34 cellular contexts compared by ENCODE assay signal in the genomic region with DNA sequence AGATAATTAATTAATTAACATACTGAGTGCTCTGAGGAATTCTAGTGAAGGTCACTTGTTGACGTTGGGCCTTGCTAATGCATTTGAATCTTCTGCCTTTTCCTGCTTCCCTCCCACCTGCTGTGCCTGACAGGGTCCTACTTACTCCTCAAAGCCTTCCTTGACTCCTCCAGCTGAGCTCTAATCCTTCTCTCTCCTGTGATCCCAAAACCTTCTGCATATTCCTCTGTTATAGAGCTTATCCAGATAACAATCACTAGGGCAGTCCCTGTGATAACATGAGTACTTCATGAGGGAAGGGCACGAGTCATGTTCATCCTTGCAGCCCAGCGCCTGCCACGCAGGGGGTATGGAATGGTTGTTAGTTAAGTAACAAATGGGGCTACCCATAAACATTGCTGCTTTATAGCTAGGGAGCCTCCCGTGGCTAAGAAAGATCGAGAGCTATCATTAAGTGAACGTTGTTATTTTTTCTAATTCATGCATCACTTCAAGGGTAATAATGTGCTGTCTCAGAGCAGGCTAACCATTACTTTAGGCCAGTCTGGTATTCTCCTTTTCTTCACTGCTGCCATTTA. TPM values are rescaled to one million over a fixed set of nuclear protein-coding genes. Genes with fewer than 3 reads are reported as not detected.
A peak's percentile ranks its signal among the peaks of the same experiment; 100 is the strongest.
DNase-seq lines count a peak whose midpoint lies in the region; ATAC-seq and TF ChIP-seq lines count a peak whose summit lies in the region.
"Had no signal": no experiment of that assay in that cellular context is flagged by ENCODE, and none has a peak within 500 bp of the region (broad histone marks: within the 10 kb centered on the region; RNA-seq: fewer than 3 reads in every experiment).

No MANE protein-coding gene starts in this region.

- H3K18ac ChIP-seq in IMR-90 (ENCODE audit: low read depth, low read length) = no peak overlapping the region

- H3K9ac ChIP-seq in IMR-90 (ENCODE audit: low read depth, low read length) = no peak overlapping the region

- H3K4me3 ChIP-seq in IMR-90 (ENCODE audit: insufficient read depth, low read depth, low read length) (no peak overlapping the region), suprapubic skin (no peak overlapping the region), stomach (no peak overlapping the region), Caco-2 (ENCODE audit: low read depth, low read length) (no peak overlapping the region)
- H3K4me3 ChIP-seq: A549, mucosa of descending colon, ovary, upper lobe of left lung had no signal

- H3K27me3 Mint-ChIP-seq in Caco-2 (ENCODE audit: insufficient read depth, unreplicated experiment) = no peaks in the 10 kb centered on the region
- H3K27me3 Mint-ChIP-seq: activated naive CD8-positive, alpha-beta T cell treated with anti-CD3 and anti-CD28 coated beads for 36 hours had no signal

- H3K4me3 Mint-ChIP-seq in Caco-2 (ENCODE audit: unreplicated experiment) = no peak overlapping the region
- H3K4me3 Mint-ChIP-seq: activated B cell treated with CpG ODN at 0.5 μM for 24 hours; activated CD8-positive, alpha-beta memory T cell treated with anti-CD3 and anti-CD28 coated beads, Interleukin-2, amount 10 ng/mL, durations not matched to agents 7 days and 5 days; activated naive CD8-positive, alpha-beta T cell treated with anti-CD3 and anti-CD28 coated beads for 36 hours; activated T-cell treated with anti-CD3 and anti-CD28 coated beads, Interleukin-2, amount 50 U/mL, for 4 hours; CD4-positive, alpha-beta memory T cell; natural killer cell treated with Interleukin-12 subunit alpha and Interleukin-12 subunit beta and Interleukin-15 and Interleukin-18, amount 100 ng/mL, for 72 hours; stimulated activated memory B cell treated with anti-CD40 and anti-IgM and Interleukin-4, amounts not matched to agents 10 μg/mL and 1 μg/mL and 100 μg/mL, for 72 hours had no signal

- H3K56ac ChIP-seq in IMR-90 (ENCODE audit: extremely low read depth, insufficient read depth, low read length) = no peak overlapping the region

- H3K14ac ChIP-seq in IMR-90 (replicated peaks; ENCODE audit: low read depth, low read length) = 0 out of 2 replicates have a peak overlapping the region, but pooled peaks have one; percentile 44

- intact Hi-C loops in IMR-90 (cut with micrococcal nuclease) = no loop called here
- intact Hi-C loops in stomach (cut with DNase I; ENCODE audit: low total_unique reads) = no loop called here
- intact Hi-C loops in Caco-2 (cut with micrococcal nuclease; ENCODE audit: unreplicated experiment) = no loop called here

- H3K9me1 ChIP-seq in IMR-90 (ENCODE audit: insufficient read depth, low read length) = peaks cover 2% of the 10 kb centered on the region; the same call in 1 of the 2 replicates

- H3K4ac ChIP-seq in IMR-90 (ENCODE audit: low read depth, low read length) = no peak overlapping the region

- H2AK5ac ChIP-seq in IMR-90 (ENCODE audit: low read depth, low read length) = peak overlapping the region; percentile 56

- H3K4me1 ChIP-seq in IMR-90 (ENCODE audit: control insufficient read depth, insufficient read depth, low read length) = peaks cover 5% of the 10 kb centered on the region
- no peaks in the 10 kb centered on the region for H3K4me1 ChIP-seq in suprapubic skin
- H3K4me1 ChIP-seq in stomach = peaks cover 0 to 11% (median 5%) of the 10 kb centered on the region in 4 donors
- H3K4me1 ChIP-seq in Caco-2 = peaks cover 4% of the 10 kb centered on the region; the same call in 1 of the 2 replicates
- H3K4me1 ChIP-seq: A549 had no signal

- DNase-seq in DMS79 treated with DMSO at 0.1 percent for 48 hours (lab: John Stamatoyannopoulos, UW) (peak; percentile 49), IMR-90 (peak; percentile 33), NCI-H748 (lab: John Stamatoyannopoulos, UW; ENCODE audit: unreplicated experiment) (peak; percentile 62), iPS-NIHi7 (ENCODE audit: extremely low spot score) (peak; percentile 33), suprapubic skin (ENCODE audit: low spot score in 2 of 2) (no peak), stomach (no peak), Caco-2 (no peak), GM03348 (ENCODE audit: low spot score) (no peak)
- DNase-seq: activated B cell treated with CpG ODN at 0.5 μM for 24 hours; activated CD4-positive, alpha-beta T cell treated with anti-CD3 and anti-CD28 coated beads, Interleukin-2, amount 50 U/mL, for 1 hour; activated CD8-positive, alpha-beta memory T cell treated with anti-CD3 and anti-CD28 coated beads, Interleukin-2, amount 10 ng/mL, durations not matched to agents 7 days and 5 days; activated gamma-delta T cell; activated naive CD8-positive, alpha-beta T cell treated with anti-CD3 and anti-CD28 coated beads for 36 hours; activated T-cell treated with anti-CD3 and anti-CD28 coated beads, Interleukin-2, amount 50 U/mL, for 4 hours; AML-193; aorta; CD4-positive, alpha-beta memory T cell; DMS 273 treated with DMSO at 0.1 percent for 48 hours; GDM1; hypothalamus; left colon; mucosa of descending colon; NCI-H1092; NCI-H1930; NCI-H226; NCI-H526 treated with DMSO at 0.1 percent for 48 hours; ovary; retina; SIG-M5; substantia nigra; upper lobe of left lung had no signal

- in situ Hi-C loops in IMR-90 (cut with MboI; ENCODE audit: low sequenced_read_pairs) = no loop called here

- TF ChIP-seq EP300 in suprapubic skin (IDR thresholded peaks at IDR 0.05) (no peak), stomach (IDR thresholded peaks at IDR 0.05) (no peak)

- H3K79me1 ChIP-seq in IMR-90 (ENCODE audit: low read depth in 1 of 2, low read length in 2 of 2) = no peaks in the 10 kb centered on the region

- TF ChIP-seq CTCF in IMR-90 (conservative IDR thresholded peaks at IDR 0.05; ENCODE audit: low read depth, low read length) (no peak), suprapubic skin (IDR thresholded peaks at IDR 0.05) (no peak), stomach (IDR thresholded peaks at IDR 0.05) (no peak), Caco-2 (IDR thresholded peaks at IDR 0.05; ENCODE audit: insufficient read depth in 1 of 2, low read depth in 1 of 2, low read length in 1 of 2, severe bottlenecking in 1 of 2, unreplicated experiment in 1 of 2) (no peak)

- H3K4me2 ChIP-seq in IMR-90 (ENCODE audit: low read depth, low read length) = no peak overlapping the region
- H3K4me2 ChIP-seq: A549 had no signal

- no peak overlapping the region for H2BK5ac ChIP-seq in IMR-90 (ENCODE audit: low read depth, low read length, poor library complexity, severe bottlenecking)

- H3K9me3 ChIP-seq in IMR-90 (ENCODE audit: control insufficient read depth, insufficient read depth, low read length) = no peaks in the 10 kb centered on the region
- H3K9me3 ChIP-seq in suprapubic skin = no peaks in the 10 kb centered on the region
- no peaks in the 10 kb centered on the region for H3K9me3 ChIP-seq in stomach
- no peaks in the 10 kb centered on the region for H3K9me3 ChIP-seq in Caco-2
- H3K9me3 ChIP-seq: A549, mucosa of descending colon, ovary, upper lobe of left lung had no signal

- no peak overlapping the region for H2AFZ ChIP-seq in IMR-90 (replicated peaks; ENCODE audit: low read length, poor library complexity)

- TF ChIP-seq RAD21 in IMR-90 (IDR thresholded peaks at IDR 0.05; ENCODE audit: low read length) = no peak

- H3K36me3 Mint-ChIP-seq in Caco-2 (ENCODE audit: insufficient read depth, unreplicated experiment) = no peaks in the 10 kb centered on the region
- H3K36me3 Mint-ChIP-seq: activated CD8-positive, alpha-beta memory T cell treated with anti-CD3 and anti-CD28 coated beads, Interleukin-2, amount 10 ng/mL, durations not matched to agents 7 days and 5 days; activated naive CD8-positive, alpha-beta T cell treated with anti-CD3 and anti-CD28 coated beads for 36 hours; CD4-positive, alpha-beta memory T cell; natural killer cell treated with Interleukin-12 subunit alpha and Interleukin-12 subunit beta and Interleukin-15 and Interleukin-18, amount 100 ng/mL, for 72 hours; stimulated activated memory B cell treated with anti-CD40 and anti-IgM and Interleukin-4, amounts not matched to agents 10 μg/mL and 1 μg/mL and 100 μg/mL, for 72 hours had no signal

- H3K23ac ChIP-seq in IMR-90 (ENCODE audit: low read depth, low read length) = no peak overlapping the region

- no peak overlapping the region for H3K27ac Mint-ChIP-seq in Caco-2 (ENCODE audit: unreplicated experiment)
- H3K27ac Mint-ChIP-seq: activated B cell treated with CpG ODN at 0.5 μM for 24 hours; activated CD8-positive, alpha-beta memory T cell treated with anti-CD3 and anti-CD28 coated beads, Interleukin-2, amount 10 ng/mL, durations not matched to agents 7 days and 5 days; activated naive CD8-positive, alpha-beta T cell treated with anti-CD3 and anti-CD28 coated beads for 36 hours; CD4-positive, alpha-beta memory T cell; natural killer cell treated with Interleukin-12 subunit alpha and Interleukin-12 subunit beta and Interleukin-15 and Interleukin-18, amount 100 ng/mL, for 72 hours; stimulated activated memory B cell treated with anti-CD40 and anti-IgM and Interleukin-4, amounts not matched to agents 10 μg/mL and 1 μg/mL and 100 μg/mL, for 72 hours had no signal

- peak overlapping the region; percentile 42; the same call in 1 of the 2 replicates for H4K91ac ChIP-seq in IMR-90 (ENCODE audit: insufficient read depth, low read depth, low read length)

- H3K4me1 Mint-ChIP-seq in Caco-2 (ENCODE audit: low read depth, unreplicated experiment) = peaks cover 8% of the 10 kb centered on the region
- H3K4me1 Mint-ChIP-seq: activated B cell treated with CpG ODN at 0.5 μM for 24 hours; activated CD8-positive, alpha-beta memory T cell treated with anti-CD3 and anti-CD28 coated beads, Interleukin-2, amount 10 ng/mL, durations not matched to agents 7 days and 5 days; activated naive CD8-positive, alpha-beta T cell treated with anti-CD3 and anti-CD28 coated beads for 36 hours; CD4-positive, alpha-beta memory T cell; stimulated activated memory B cell treated with anti-CD40 and anti-IgM and Interleukin-4, amounts not matched to agents 10 μg/mL and 1 μg/mL and 100 μg/mL, for 72 hours had no signal

- H3K27ac ChIP-seq in IMR-90 (ENCODE audit: insufficient read depth, low read length) (no peak overlapping the region), suprapubic skin (no peak overlapping the region), stomach (no peak overlapping the region)
- H3K27ac ChIP-seq: A549, ovary, upper lobe of left lung had no signal

- no TSS peak for BruUV-seq in IMR-90 (replicated peaks; lab: Mats Ljungman, UMichigan)
- no TSS peak for BruUV-seq in Caco-2 (replicated peaks; lab: Mats Ljungman, UMichigan)

- WGBS in IMR-90 (ENCODE audit: extremely low coverage in 2 of 2, insufficient read length in 1 of 2), 2 experiments = 76% methylated on average over 4 of the region's 7 CpGs; no CpG with 5 or more reads in 1 of the 2 experiments
- 84% methylated on average over 7 of the region's 7 CpGs for WGBS in suprapubic skin
- WGBS in stomach, 5 donors = 86 to 93% (median 90%) methylated on average over 7 of the region's 7 CpGs

- CTCF ChIA-PET in IMR-90 (lab: Yijun Ruan, JAX) (interaction anchor here (0.6 to 1.3 kb wide), 2 partner anchors 14 to 88 kb away, joined by 3 read pairs; no protein-coding TSS in a partner anchor), Caco-2 (lab: Charles Lee) (interaction anchor here (1.0 kb wide), 1 partner anchor 88 kb away, joined by 3 read pairs; no protein-coding TSS in a partner anchor)

- H2AK9ac ChIP-seq in IMR-90 (replicated peaks; ENCODE audit: low read depth, low read length, poor library complexity) = peak overlapping the region; percentile 33

- dilution Hi-C loops in IMR-90 (cut with HindIII; ENCODE audit: low sequenced_read_pairs, unreplicated experiment) = no loop called here

- ATAC-seq in IMR-90 (ENCODE audit: low read depth) = no peak
- ATAC-seq: A549; activated CD8-positive, alpha-beta memory T cell treated with anti-CD3 and anti-CD28 coated beads, Interleukin-2, amount 10 ng/mL, durations not matched to agents 7 days and 5 days; activated T-cell treated with anti-CD3 and anti-CD28 coated beads, Interleukin-2, amount 50 U/mL, for 4 hours; left colon; mucosa of descending colon; natural killer cell treated with Interleukin-12 subunit alpha and Interleukin-12 subunit beta and Interleukin-15 and Interleukin-18, amount 100 ng/mL, for 72 hours; stimulated activated memory B cell treated with anti-CD40 and anti-IgM and Interleukin-4, amounts not matched to agents 10 μg/mL and 1 μg/mL and 100 μg/mL, for 72 hours had no signal

- H4K8ac ChIP-seq in IMR-90 (ENCODE audit: low read depth in 2 of 2, low read length in 2 of 2) = no peak overlapping the region

- POLR2A ChIA-PET in IMR-90 (lab: Charles Lee; ENCODE audit: unreplicated experiment) (no interaction called here), Caco-2 (lab: Charles Lee) (no interaction called here)

- peak overlapping the region; percentile 5; the same call in 1 of the 2 replicates for H4K5ac ChIP-seq in IMR-90 (ENCODE audit: low read depth, low read length)

- no peaks in the 10 kb centered on the region for H3K9me3 Mint-ChIP-seq in Caco-2 (ENCODE audit: unreplicated experiment)
- H3K9me3 Mint-ChIP-seq: activated B cell treated with CpG ODN at 0.5 μM for 24 hours; activated naive CD8-positive, alpha-beta T cell treated with anti-CD3 and anti-CD28 coated beads for 36 hours; activated T-cell treated with anti-CD3 and anti-CD28 coated beads, Interleukin-2, amount 50 U/mL, for 4 hours; CD4-positive, alpha-beta memory T cell; natural killer cell treated with Interleukin-12 subunit alpha and Interleukin-12 subunit beta and Interleukin-15 and Interleukin-18, amount 100 ng/mL, for 72 hours; stimulated activated memory B cell treated with anti-CD40 and anti-IgM and Interleukin-4, amounts not matched to agents 10 μg/mL and 1 μg/mL and 100 μg/mL, for 72 hours had no signal

- H3K36me3 ChIP-seq in IMR-90 (ENCODE audit: control insufficient read depth, insufficient read depth, low read length) (no peaks in the 10 kb centered on the region), suprapubic skin (no peaks in the 10 kb centered on the region), stomach (no peaks in the 10 kb centered on the region), Caco-2 (ENCODE audit: control insufficient read depth, insufficient read depth, low read length) (no peaks in the 10 kb centered on the region)
- H3K36me3 ChIP-seq: ovary, upper lobe of left lung had no signal

- H3K27me3 ChIP-seq in IMR-90 (ENCODE audit: control insufficient read depth, insufficient read depth, low read length) (no peaks in the 10 kb centered on the region), suprapubic skin (no peaks in the 10 kb centered on the region), stomach (no peaks in the 10 kb centered on the region), Caco-2 (replicated peaks; ENCODE audit: control insufficient read depth, insufficient read depth, low read length) (no peaks in the 10 kb centered on the region)
- H3K27me3 ChIP-seq: ovary, upper lobe of left lung had no signal

- no peaks in the 10 kb centered on the region for H4K20me1 ChIP-seq in IMR-90 (ENCODE audit: insufficient read depth, low read length)

- H2BK20ac ChIP-seq in IMR-90 (ENCODE audit: low read depth, low read length) = 0 out of 2 replicates have a peak overlapping the region, but pooled peaks have one; percentile 9

- no peak overlapping the region; the same call in 1 of the 2 replicates for H2BK120ac ChIP-seq in IMR-90 (ENCODE audit: low read depth, low read length)

- no peak for TF ChIP-seq POLR2A in IMR-90 (IDR thresholded peaks at IDR 0.05; ENCODE audit: low read depth, low read length)
- no peak for TF ChIP-seq POLR2A in suprapubic skin (IDR thresholded peaks at IDR 0.05)
- TF ChIP-seq POLR2A in stomach (IDR thresholded peaks at IDR 0.05) = no peak

- H2BK15ac ChIP-seq in IMR-90 (ENCODE audit: low read depth, low read length) = no peak overlapping the region

RNA-seq across cellular contexts. Expression of gene SPATA13, which starts 19.1 kb away (rescaled TPM):
- 11.4 and 12.5 TPM in 2 replicates for total RNA-seq in IMR-90 (2012; rRNA removed)
- 8.4 and 10.5 TPM in 2 replicates for polyA plus RNA-seq in IMR-90 (2012; rRNA removed)
- 4.7 and 5.1 TPM in 2 replicates for polyA plus RNA-seq in IMR-90 (2012; cell fraction: cytosol; rRNA removed)
- 28.6 and 38.1 TPM in 2 replicates for polyA plus RNA-seq in IMR-90 (2012; cell fraction: nucleus; rRNA removed; ENCODE audit: low replicate concordance)
- 10 to 100 TPM; 26.5 to 64.2 (median 31.6) TPM for total RNA-seq in suprapubic skin
- total RNA-seq in stomach = 100 to 1,000 TPM in 1 of 5 donors, 10 to 100 TPM in 4; 46.7 to 156 (median 71.6) TPM
- polyA plus RNA-seq in stomach = 10 to 100 TPM in 2 of 3 donors, 1 to 10 TPM in 1; 3.6 to 24.4 (median 13.8) TPM
- total RNA-seq in Caco-2 (2022) = 10.1 and 10.5 TPM in 2 replicates

Comparison
In these comparisons a context has a peak if more than half of its experiments do, and no peak if none do; other contexts are left out.
1. DNase-seq: peak in DMS79 treated with DMSO at 0.1 percent for 48 hours (single experiment), IMR-90 (single experiment), NCI-H748 (single experiment) and iPS-NIHi7 (single experiment); none in suprapubic skin (0 of 2), stomach (single experiment), Caco-2 (0 of 2) and GM03348 (single experiment).